ENCODE assay signal across 9 cellular contexts in genomic region chr1:115977481-115978258, GRCh38. TPM values are rescaled to one million over a fixed set of nuclear protein-coding genes. Genes with fewer than 3 reads are reported as not detected.
DNase-seq lines count a peak whose midpoint lies in the region; ATAC-seq, FAIRE-seq and TF ChIP-seq lines count a peak whose summit lies in the region.
"Had no signal": no experiment of that assay in that cellular context is flagged by ENCODE, and none has a peak within 500 bp of the region (broad histone marks: within the 10 kb centered on the region; RNA-seq: fewer than 3 reads in every experiment).

No MANE protein-coding gene starts in this region.

- peaks cover 7% of the 10 kb centered on the region for H3K27me3 ChIP-seq in left ventricle myocardium inferior (ENCODE audit: low read depth)

- intact Hi-C loops in left ventricle myocardium inferior (cut with micrococcal nuclease) = no loop called here

- TF ChIP-seq CTCF in left ventricle myocardium inferior (IDR thresholded peaks at IDR 0.05; ENCODE audit: borderline replicate concordance) = no peak

- H3K27ac Mint-ChIP-seq in activated CD8-positive, alpha-beta memory T cell treated with anti-CD3 and anti-CD28 coated beads, Interleukin-2, amount 10 ng/mL, durations not matched to agents 7 days and 5 days = no peak overlapping the region

- no peak for FAIRE-seq in H54 (lab: Jason Lieb, UNC)

- CTCF ChIA-PET in activated CD8-positive, alpha-beta memory T cell treated with anti-CD3 and anti-CD28 coated beads, Interleukin-2, amount 10 ng/mL, durations not matched to agents 7 days and 5 days (lab: Charles Lee) = interaction anchor here (1.6 kb wide), 2 partner anchors 10 to 43 kb away, joined by 6 read pairs; no protein-coding TSS in a partner anchor

- H3K36me3 ChIP-seq in left ventricle myocardium inferior = no peaks in the 10 kb centered on the region

- no peaks in the 10 kb centered on the region for H3K9me3 Mint-ChIP-seq in activated CD8-positive, alpha-beta memory T cell treated with anti-CD3 and anti-CD28 coated beads, Interleukin-2, amount 10 ng/mL, durations not matched to agents 7 days and 5 days (ENCODE audit: low read depth)

- H3K36me3 Mint-ChIP-seq in activated CD8-positive, alpha-beta memory T cell treated with anti-CD3 and anti-CD28 coated beads, Interleukin-2, amount 10 ng/mL, durations not matched to agents 7 days and 5 days = no peaks in the 10 kb centered on the region

- no peak for ATAC-seq in activated CD8-positive, alpha-beta memory T cell treated with anti-CD3 and anti-CD28 coated beads, Interleukin-2, amount 10 ng/mL, durations not matched to agents 7 days and 5 days
- ATAC-seq in GM21717 (IDR thresholded peaks at IDR 0.05; ENCODE audit: unreplicated experiment) (no peak), HG02798 (IDR thresholded peaks at IDR 0.05; ENCODE audit: poor library complexity, unreplicated experiment) (no peak)

- no peaks in the 10 kb centered on the region for H3K9me3 ChIP-seq in left ventricle myocardium inferior (replicated peaks)

- H3K4me3 Mint-ChIP-seq in activated CD8-positive, alpha-beta memory T cell treated with anti-CD3 and anti-CD28 coated beads, Interleukin-2, amount 10 ng/mL, durations not matched to agents 7 days and 5 days = peak overlapping the region; percentile 76

- peaks cover 30% of the 10 kb centered on the region for H3K27me3 Mint-ChIP-seq in activated CD8-positive, alpha-beta memory T cell treated with anti-CD3 and anti-CD28 coated beads, Interleukin-2, amount 10 ng/mL, durations not matched to agents 7 days and 5 days

- DNase-seq in activated CD8-positive, alpha-beta memory T cell treated with anti-CD3 and anti-CD28 coated beads, Interleukin-2, amount 10 ng/mL, durations not matched to agents 7 days and 5 days = no peak
- DNase-seq in activated CD8-positive, alpha-beta memory T cell treated with anti-CD3 and anti-CD28 coated beads, Interleukin-2, amount 50 U/mL, for 48 hours = no peak
- peak; percentile 49 for DNase-seq in UCSD-AML1 (lab: John Stamatoyannopoulos, UW; ENCODE audit: unreplicated experiment)
- DNase-seq in left ventricle myocardium inferior = no peak
- peak; percentile 66 for DNase-seq in skeletal muscle cell (ENCODE audit: low read depth)
- DNase-seq in H54 (ENCODE audit: insufficient read length, low spot score) = no peak
- DNase-seq: DND-41 had no signal

- H3K4me3 ChIP-seq in left ventricle myocardium inferior = peak overlapping the region; percentile 81
- peak overlapping the region; percentile 59 for H3K4me3 ChIP-seq in skeletal muscle cell (ENCODE audit: low read depth, low read length)

- peaks cover 18% of the 10 kb centered on the region for H3K4me1 Mint-ChIP-seq in activated CD8-positive, alpha-beta memory T cell treated with anti-CD3 and anti-CD28 coated beads, Interleukin-2, amount 10 ng/mL, durations not matched to agents 7 days and 5 days

- TF ChIP-seq POLR2A in H54 (IDR thresholded peaks at IDR 0.05; ENCODE audit: low read depth, low read length) = no peak

- peaks cover 42% of the 10 kb centered on the region for H3K4me1 ChIP-seq in left ventricle myocardium inferior

- H3K27ac ChIP-seq in left ventricle myocardium inferior (replicated peaks) = peak overlapping the region; percentile 87

RNA-seq across cellular contexts. Expression of gene SLC22A15, which starts 1.4 kb away (rescaled TPM):
- total RNA-seq in activated CD8-positive, alpha-beta memory T cell treated with anti-CD3 and anti-CD28 coated beads, Interleukin-2, amount 10 ng/mL, durations not matched to agents 7 days and 5 days = 1 to 10 TPM; 1.8 to 2.3 TPM
- total RNA-seq in left ventricle myocardium inferior = 8.4 TPM

Comparison
In these comparisons a context has a peak if more than half of its experiments do, and no peak if none do; other contexts are left out.
1. DNase-seq: peak in UCSD-AML1 (single experiment) and skeletal muscle cell (single experiment); none in activated CD8-positive, alpha-beta memory T cell treated with anti-CD3 and anti-CD28 coated beads, Interleukin-2, amount 10 ng/mL, durations not matched to agents 7 days and 5 days (single experiment), activated CD8-positive, alpha-beta memory T cell treated with anti-CD3 and anti-CD28 coated beads, Interleukin-2, amount 50 U/mL, for 48 hours (single experiment), left ventricle myocardium inferior (single experiment) and H54 (single experiment).